In the genomic region with DNA sequence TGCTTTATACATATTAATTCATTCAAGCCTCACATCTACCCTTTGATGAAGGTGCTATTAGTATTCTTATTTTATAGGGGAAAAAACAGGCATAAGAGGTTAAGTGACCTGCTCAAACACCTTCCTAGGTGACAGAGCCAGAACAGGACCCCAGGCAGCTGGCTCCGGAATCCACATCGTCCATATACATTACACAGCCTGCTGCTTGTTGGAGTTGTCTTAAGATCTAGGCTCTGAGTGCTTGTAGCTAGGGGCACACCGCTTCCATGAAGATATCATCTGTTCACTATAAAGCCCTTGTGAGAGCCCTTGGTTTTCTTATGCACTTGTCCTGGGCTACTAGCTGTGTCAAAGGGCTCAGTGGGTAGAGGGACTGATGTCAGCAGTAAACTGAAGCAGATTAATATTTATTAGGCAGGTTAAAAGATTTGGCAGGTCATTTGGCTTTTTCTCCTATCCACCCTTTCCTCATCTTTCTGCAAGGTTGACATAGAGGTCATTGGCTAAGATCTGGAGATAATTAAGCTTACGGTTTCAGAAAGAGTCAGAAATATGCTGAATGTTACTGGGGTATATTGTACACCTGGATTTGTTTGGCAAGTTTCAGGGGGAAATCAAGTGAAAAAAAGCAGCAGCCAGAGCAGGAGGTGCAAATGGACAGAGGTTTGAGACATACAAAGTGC, we compare ENCODE assay signal across 12 cellular contexts.
DNase-seq lines count a peak whose midpoint lies in the region; ATAC-seq and TF ChIP-seq lines count a peak whose summit lies in the region.
"Had no signal": no experiment of that assay in that cellular context is flagged by ENCODE, and none has a peak within 500 bp of the region (broad histone marks: within the 10 kb centered on the region; RNA-seq: fewer than 3 reads in every experiment).

No MANE protein-coding gene starts in this region.

- peaks cover 46% of the 10 kb centered on the region for H3K4me1 Mint-ChIP-seq in endodermal cell
- H3K4me1 Mint-ChIP-seq in neural crest cell = peaks cover 64% of the 10 kb centered on the region

- no peaks in the 10 kb centered on the region for H3K9me3 Mint-ChIP-seq in endodermal cell
- peaks cover 3% of the 10 kb centered on the region for H3K9me3 Mint-ChIP-seq in neural crest cell

- H3K9ac ChIP-seq in MM.1S (ENCODE audit: low read length) = peak overlapping the region; percentile 30; the same call in 1 of the 2 replicates
- no peak overlapping the region for H3K9ac ChIP-seq in endodermal cell (ENCODE audit: extremely low read depth, low read length, poor library complexity, severe bottlenecking)

- DNase-seq in MM.1S (peak; percentile 60), endodermal cell (no peak), neural crest cell (ENCODE audit: low read depth, low spot score) (no peak), NCI-H1694 treated with DMSO at 0.1 percent for 48 hours (lab: John Stamatoyannopoulos, UW) (no peak), SJCRH30 (no peak)
- DNase-seq: activated effector memory CD4-positive, alpha-beta T cell treated with anti-CD3 and anti-CD28 coated beads, Interleukin-2, amount 50 U/mL, for 16 hours; NCI-H1092; WERI-Rb-1 had no signal

- peaks cover 100% of the 10 kb centered on the region for H3K79me2 ChIP-seq in MM.1S (ENCODE audit: low read length)

- H3K27me3 ChIP-seq in MM.1S (replicated peaks; ENCODE audit: insufficient read depth, low read length) = no peaks in the 10 kb centered on the region
- no peaks in the 10 kb centered on the region for H3K27me3 ChIP-seq in endodermal cell (ENCODE audit: control insufficient read depth, insufficient read depth, low read length, poor library complexity, severe bottlenecking)
- H3K27me3 ChIP-seq in SJCRH30 = no peaks in the 10 kb centered on the region

- no peaks in the 10 kb centered on the region for H4K20me1 ChIP-seq in MM.1S (ENCODE audit: insufficient read depth, low read length)

- H3F3A ChIP-seq in MM.1S (ENCODE audit: insufficient read depth, low read length) = peaks cover 43% of the 10 kb centered on the region

- H3K27me3 Mint-ChIP-seq in endodermal cell (ENCODE audit: insufficient read depth) = no peaks in the 10 kb centered on the region
- H3K27me3 Mint-ChIP-seq in neural crest cell (ENCODE audit: low read depth) = no peaks in the 10 kb centered on the region

- H3K9me3 ChIP-seq in MM.1S (replicated peaks; ENCODE audit: insufficient read depth, low read length) (no peaks in the 10 kb centered on the region), endodermal cell (ENCODE audit: control insufficient read depth, low read length) (no peaks in the 10 kb centered on the region), SJCRH30 (replicated peaks) (no peaks in the 10 kb centered on the region)

- peak overlapping the region; percentile 77 for H3K27ac ChIP-seq in MM.1S (ENCODE audit: low read length)
- H3K27ac ChIP-seq in endodermal cell (ENCODE audit: low read depth, low read length) = no peak overlapping the region
- no peak overlapping the region for H3K27ac ChIP-seq in SJCRH30
- H3K27ac ChIP-seq: WERI-Rb-1 had no signal

- peak overlapping the region; percentile 81 for H3K4me2 ChIP-seq in MM.1S (ENCODE audit: low read depth, low read length)

- H3K36me3 ChIP-seq in MM.1S (replicated peaks; ENCODE audit: insufficient read depth, low read length) = no peaks in the 10 kb centered on the region
- H3K36me3 ChIP-seq in endodermal cell (ENCODE audit: control insufficient read depth, insufficient read depth, low read length) = no peaks in the 10 kb centered on the region
- no peaks in the 10 kb centered on the region for H3K36me3 ChIP-seq in SJCRH30
- H3K36me3 ChIP-seq: WERI-Rb-1 had no signal

- H3K36me3 Mint-ChIP-seq in endodermal cell (ENCODE audit: low read depth) = peaks cover 6% of the 10 kb centered on the region
- H3K36me3 Mint-ChIP-seq in neural crest cell (ENCODE audit: low read depth) = peaks cover 14% of the 10 kb centered on the region

- H3K9me2 ChIP-seq in MM.1S (replicated peaks; ENCODE audit: insufficient read depth, low read length) = no peaks in the 10 kb centered on the region

- H3K4me3 Mint-ChIP-seq in endodermal cell (no peak overlapping the region), neural crest cell (peak overlapping the region; percentile 28)

- TF ChIP-seq CTCF in MM.1S (IDR thresholded peaks at IDR 0.05; ENCODE audit: low read length) (no peak), endodermal cell (conservative IDR thresholded peaks at IDR 0.05) (no peak), neural crest cell (conservative IDR thresholded peaks at IDR 0.05) (no peak)

- H3K4me3 ChIP-seq in MM.1S (ENCODE audit: low read length) (peak overlapping the region; percentile 6; the same call in 1 of the 2 replicates), endodermal cell (ENCODE audit: low read length) (no peak overlapping the region), SJCRH30 (no peak overlapping the region)
- H3K4me3 ChIP-seq: lung had no signal

- ATAC-seq in GM18511 (IDR thresholded peaks at IDR 0.05; ENCODE audit: unreplicated experiment) = peak; percentile 52
- ATAC-seq in HG03175 (IDR thresholded peaks at IDR 0.05; ENCODE audit: unreplicated experiment) = no peak
- ATAC-seq in HG02970 (IDR thresholded peaks at IDR 0.05; ENCODE audit: low FRiP score, unreplicated experiment) = no peak

- WGBS in endodermal cell (ENCODE audit: insufficient coverage in 1 of 2, insufficient read length in 1 of 2), 2 experiments = 89 to 94% methylated on average over 3 to 4 of the region's 4 CpGs

- H3K27ac Mint-ChIP-seq in endodermal cell (peak overlapping the region; percentile 1), neural crest cell (ENCODE audit: unreplicated experiment) (peak overlapping the region; percentile 79)

- H2AFZ ChIP-seq in MM.1S (ENCODE audit: low read length) = no peak overlapping the region

- H3K4me1 ChIP-seq in MM.1S (ENCODE audit: low read length) = peaks cover 76% of the 10 kb centered on the region
- H3K4me1 ChIP-seq in endodermal cell (ENCODE audit: control insufficient read depth, insufficient read depth, low read length) = peaks cover 20% of the 10 kb centered on the region
- H3K4me1 ChIP-seq in SJCRH30 = peaks cover 47% of the 10 kb centered on the region
